8 cellular contexts compared by ENCODE assay signal in the genomic region with DNA sequence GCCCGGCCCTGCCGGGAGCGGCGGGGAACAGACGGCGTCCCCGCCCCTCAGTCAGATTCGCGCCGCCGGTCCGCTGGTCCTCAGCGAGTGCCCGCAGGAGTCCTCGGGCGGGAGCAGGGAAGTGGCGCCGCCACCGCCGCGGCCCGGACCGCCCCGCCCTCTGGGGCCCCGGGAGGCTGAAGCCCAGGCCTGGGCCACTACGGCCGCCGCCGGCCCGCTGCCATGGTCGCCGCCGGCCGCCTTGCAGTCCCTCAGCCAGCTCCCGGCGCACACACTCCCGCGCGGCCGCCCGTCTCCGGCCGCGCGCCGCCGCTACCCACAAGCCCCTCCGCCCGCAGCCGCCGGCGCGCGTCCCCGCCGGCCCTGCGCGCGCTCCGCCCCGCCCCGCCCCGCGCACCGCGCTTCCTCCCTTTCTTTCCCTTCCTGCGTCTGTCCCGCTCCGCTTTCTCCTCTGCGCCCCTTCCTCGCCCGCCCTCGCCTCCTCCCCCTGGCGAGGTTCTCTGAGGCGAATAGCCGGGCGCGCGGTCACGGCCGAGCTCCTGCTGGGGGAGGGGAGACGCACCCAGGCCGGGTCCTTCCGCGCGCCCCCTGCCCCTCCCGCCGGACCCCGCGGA. TPM values are rescaled to one million over a fixed set of nuclear protein-coding genes. Genes with fewer than 3 reads are reported as not detected.
A peak's percentile ranks its signal among the peaks of the same experiment; 100 is the strongest.
DNase-seq lines count a peak whose midpoint lies in the region; ATAC-seq and TF ChIP-seq lines count a peak whose summit lies in the region.

TSS of gene ROCK2 (minus strand) at position 295 of the 614 bp plus-strand sequence. CDS start 500 bp downstream, outside the sequence.

- H3K36me3 ChIP-seq in DND-41 (ENCODE audit: insufficient read depth, low read length) (no peaks in the 10 kb centered on the region; the same call in 1 of the 2 replicates), neural progenitor cell (no peaks in the 10 kb centered on the region)

- no peak for TF ChIP-seq CTCF in DND-41 (IDR thresholded peaks at IDR 0.05; ENCODE audit: borderline replicate concordance, extremely low read depth, low read length, poor library complexity, severe bottlenecking)
- TF ChIP-seq CTCF in foreskin fibroblast (IDR thresholded peaks at IDR 0.05; ENCODE audit: low read depth, low read length) = no peak
- TF ChIP-seq CTCF in neural progenitor cell (IDR thresholded peaks at IDR 0.05) = no peak
- TF ChIP-seq CTCF in subcutaneous adipose tissue (IDR thresholded peaks at IDR 0.05; ENCODE audit: low read depth) = no peak

- DNase-seq in DND-41 = peak; percentile 87
- DNase-seq in Kasumi-1 (lab: John Stamatoyannopoulos, UW) = peak; percentile 84 to 85
- peak; percentile 82 to 91 for DNase-seq in SHP77 (lab: John Stamatoyannopoulos, UW)
- peak; percentile 39 for DNase-seq in activated gamma-delta T cell treated with anti-CD3 and anti-CD28 coated beads, Interleukin-2, amount 50 U/mL, for 16 hours (ENCODE audit: low read depth)
- peak; percentile 80 to 94 for DNase-seq in foreskin fibroblast
- DNase-seq in neural progenitor cell (ENCODE audit: low spot score) = peak; percentile 94

- peaks cover 48% of the 10 kb centered on the region for H3K79me2 ChIP-seq in DND-41 (ENCODE audit: insufficient read depth, low read length)
- peaks cover 46% of the 10 kb centered on the region for H3K79me2 ChIP-seq in neural progenitor cell (ENCODE audit: low read depth)

- H3K27me3 ChIP-seq in DND-41 (ENCODE audit: insufficient read depth, low read length, poor library complexity) (no peaks in the 10 kb centered on the region), neural progenitor cell (peaks cover 14% of the 10 kb centered on the region)

- H3F3A ChIP-seq in neural progenitor cell (ENCODE audit: low read depth) = peaks cover 20% of the 10 kb centered on the region

- no peaks in the 10 kb centered on the region for H3K27me3 Mint-ChIP-seq in neural progenitor cell (ENCODE audit: insufficient read depth, low read depth)

- H3K4me1 ChIP-seq in DND-41 (ENCODE audit: insufficient read depth, low read length) = peaks cover 41% of the 10 kb centered on the region
- H3K4me1 ChIP-seq in neural progenitor cell = peaks cover 28% of the 10 kb centered on the region

- H2AFZ ChIP-seq in DND-41 (ENCODE audit: low read depth, low read length) (peak within 1 kb of the TSS; percentile 77), neural progenitor cell (replicated peaks) (peak within 1 kb of the TSS; percentile 54)

- peak within 1 kb of the TSS; percentile 86 for H3K4me2 ChIP-seq in DND-41 (ENCODE audit: insufficient read depth, low read length)
- H3K4me2 ChIP-seq in neural progenitor cell = peak within 1 kb of the TSS; percentile 91

- H3K36me3 Mint-ChIP-seq in neural progenitor cell = peaks cover 6% of the 10 kb centered on the region

- H3K4me3 ChIP-seq in DND-41 (ENCODE audit: low read depth in 1 of 2, low read length in 2 of 2) = peak within 1 kb of the TSS; percentile 52 to 74
- H3K4me3 ChIP-seq in foreskin fibroblast (ENCODE audit: low read depth in 1 of 2, low read length in 2 of 2) = peak within 1 kb of the TSS; percentile 83 to 86
- H3K4me3 ChIP-seq in neural progenitor cell = peak within 1 kb of the TSS; percentile 87

- H3K9ac ChIP-seq in DND-41 (ENCODE audit: low read depth, low read length) = peak within 1 kb of the TSS; percentile 90
- peak within 1 kb of the TSS; percentile 74 for H3K9ac ChIP-seq in neural progenitor cell

- H3K27ac Mint-ChIP-seq in neural progenitor cell = peak within 1 kb of the TSS; percentile 98

- H3K9me3 ChIP-seq in DND-41 (ENCODE audit: insufficient read depth, low read length, severe bottlenecking) (no peaks in the 10 kb centered on the region), neural progenitor cell (ENCODE audit: low read depth) (no peaks in the 10 kb centered on the region)

- peaks cover 35% of the 10 kb centered on the region; the same call in 1 of the 2 replicates for H4K20me1 ChIP-seq in DND-41 (ENCODE audit: insufficient read depth, low read length)
- peaks cover 38% of the 10 kb centered on the region for H4K20me1 ChIP-seq in neural progenitor cell (ENCODE audit: low read depth)

- peaks cover 3% of the 10 kb centered on the region for H3K9me3 Mint-ChIP-seq in neural progenitor cell

- ATAC-seq in DND-41 (ENCODE audit: insufficient read depth, low read depth) (peak; percentile 77), GM21786 (IDR thresholded peaks at IDR 0.05; ENCODE audit: unreplicated experiment) (peak; percentile 56)

- H3K27ac ChIP-seq in DND-41 (ENCODE audit: low read length) = peak within 1 kb of the TSS; percentile 55
- peak within 1 kb of the TSS; percentile 78 for H3K27ac ChIP-seq in neural progenitor cell

- H3K4me3 Mint-ChIP-seq in neural progenitor cell = peak within 1 kb of the TSS; percentile 100

- H3K4me1 Mint-ChIP-seq in neural progenitor cell = peaks cover 54% of the 10 kb centered on the region

RNA-seq across cellular contexts. Expression of gene ROCK2, which starts in this region (rescaled TPM):
- 22.3 and 36.1 TPM in 2 replicates for total RNA-seq in neural progenitor cell (ENCODE audit: low replicate concordance)
- 100 to 1,000 TPM; 127 to 571 (median 186) TPM for total RNA-seq in subcutaneous adipose tissue

Comparison
In these comparisons a context has a peak if more than half of its experiments do, and no peak if none do; other contexts are left out.
1. Peak in every context shown above with its lines: DNase-seq, ATAC-seq, H3K4me3 ChIP-seq and H3K27ac ChIP-seq.
2. DNase-seq: peak in every context shown above with its lines; median percentile 94 in neural progenitor cell; 87 in DND-41; 87 in foreskin fibroblast; 86 in SHP77; 84 in Kasumi-1; 39 in activated gamma-delta T cell treated with anti-CD3 and anti-CD28 coated beads, Interleukin-2, amount 50 U/mL, for 16 hours.